24 cellular contexts compared by ENCODE assay signal in genomic region chr12:106081606-106082005, GRCh38. TPM values are rescaled to one million over a fixed set of nuclear protein-coding genes. Genes with fewer than 3 reads are reported as not detected.
DNase-seq lines count a peak whose midpoint lies in the region; ATAC-seq and TF ChIP-seq lines count a peak whose summit lies in the region.
"Had no signal": no experiment of that assay in that cellular context is flagged by ENCODE, and none has a peak within 500 bp of the region (broad histone marks: within the 10 kb centered on the region; RNA-seq: fewer than 3 reads in every experiment).

No MANE protein-coding gene starts in this region.

- H3K9ac ChIP-seq in adipocyte (ENCODE audit: low read length), result peak overlapping the region; percentile 79
- peak overlapping the region in 3 of 5 donors; percentile 16 to 38 (median 29) for H3K9ac ChIP-seq in subcutaneous abdominal adipose tissue (ENCODE audit: low read length in 5 of 5)

- H3K4me1 ChIP-seq in adipocyte (ENCODE audit: control insufficient read depth, insufficient read depth, low read length) (peaks cover 71% of the 10 kb centered on the region), subcutaneous abdominal adipose tissue (ENCODE audit: control insufficient read depth in 5 of 5, insufficient read depth in 5 of 5, low read length in 5 of 5) (peaks cover 10 to 53% (median 48%) of the 10 kb centered on the region in 5 donors), sigmoid colon (peaks cover 0 to 48% (median 38%) of the 10 kb centered on the region in 4 donors)

- H3K9me3 ChIP-seq in adipocyte (ENCODE audit: control insufficient read depth, low read length) (no peaks in the 10 kb centered on the region), subcutaneous abdominal adipose tissue (ENCODE audit: control insufficient read depth in 5 of 5, low read length in 5 of 5) (no peaks in the 10 kb centered on the region), sigmoid colon (no peaks in the 10 kb centered on the region)
- H3K9me3 ChIP-seq: upper lobe of left lung had no signal

- H3K4me3 ChIP-seq in adipocyte (ENCODE audit: low read length) (no peak overlapping the region), subcutaneous abdominal adipose tissue (ENCODE audit: low read depth in 1 of 5, low read length in 5 of 5) (no peak overlapping the region), sigmoid colon (no peak overlapping the region)
- H3K4me3 ChIP-seq: PC-9, skin epidermis, upper lobe of left lung had no signal

- DNase-seq in DMS53 (lab: John Stamatoyannopoulos, UW), result peak; percentile 22
- DNase-seq in DMS53 treated with DMSO at 0.1 percent for 48 hours (lab: John Stamatoyannopoulos, UW; ENCODE audit: unreplicated experiment), result no peak
- no peak for DNase-seq in adipocyte (ENCODE audit: low read depth)
- DNase-seq in hepatic stellate cell (ENCODE audit: low spot score), result peak; percentile 62
- DNase-seq in NCI-H524 treated with DMSO at 0.1 percent for 48 hours (lab: John Stamatoyannopoulos, UW), result no peak
- no peak for DNase-seq in sigmoid colon
- DNase-seq: activated effector memory CD4-positive, alpha-beta T cell treated with anti-CD3 and anti-CD28 coated beads, Interleukin-2, amount 50 U/mL, for 16 hours; amniotic stem cell; cortex of kidney; DMS79; head of caudate nucleus; MM.1S; NCI-H2029 treated with DMSO at 0.1 percent for 48 hours; nucleus accumbens; PC-9; T-cell; upper lobe of left lung had no signal

- no peak for ATAC-seq in GM18907 (IDR thresholded peaks at IDR 0.05; ENCODE audit: unreplicated experiment)
- ATAC-seq: T-cell had no signal

- TF ChIP-seq CTCF in sigmoid colon (IDR thresholded peaks at IDR 0.05), result no peak

- no peak for TF ChIP-seq POLR2A in sigmoid colon (IDR thresholded peaks at IDR 0.05)

- H3K27ac ChIP-seq in subcutaneous abdominal adipose tissue (ENCODE audit: low read depth, low read length) (peak overlapping the region; percentile 70), sigmoid colon (no peak overlapping the region)
- H3K27ac ChIP-seq: 22Rv1, PC-9, VCaP had no signal

- intact Hi-C loops in sigmoid colon (cut with DNase I), result no loop called here

- no peak for TF ChIP-seq EP300 in sigmoid colon (IDR thresholded peaks at IDR 0.05)

- peaks cover 56% of the 10 kb centered on the region for H3K36me3 ChIP-seq in adipocyte (ENCODE audit: control insufficient read depth, insufficient read depth, low read length, severe bottlenecking)
- H3K36me3 ChIP-seq in subcutaneous abdominal adipose tissue (ENCODE audit: control insufficient read depth in 5 of 5, insufficient read depth in 5 of 5, low read length in 5 of 5), result peaks cover 4 to 54% (median 36%) of the 10 kb centered on the region in 5 donors
- no peaks in the 10 kb centered on the region for H3K36me3 ChIP-seq in sigmoid colon

- no peaks in the 10 kb centered on the region for H3K27me3 ChIP-seq in adipocyte (replicated peaks; ENCODE audit: control insufficient read depth, insufficient read depth, low read length)
- H3K27me3 ChIP-seq in subcutaneous abdominal adipose tissue (ENCODE audit: control insufficient read depth in 5 of 5, insufficient read depth in 4 of 5, low read length in 5 of 5), result no peaks in the 10 kb centered on the region
- no peaks in the 10 kb centered on the region for H3K27me3 ChIP-seq in sigmoid colon
- H3K27me3 ChIP-seq: upper lobe of left lung had no signal

RNA-seq across cellular contexts. Expression of gene NUAK1, which starts 57.1 kb away (rescaled TPM):
- 10 to 100 TPM in 1 of 4 donors, 1 to 10 TPM in 3; 5.8 to 12.1 (median 7.5) TPM for total RNA-seq in sigmoid colon
- 1 to 10 TPM; 1.8 to 3.7 (median 2.6) TPM for polyA plus RNA-seq in sigmoid colon
- total RNA-seq: activated CD8-positive, alpha-beta memory T cell treated with anti-CD3 and anti-CD28 coated beads for 36 hours had no signal
- polyA plus RNA-seq: CD14-positive monocyte had no signal

Comparison
In these comparisons a context has a peak if more than half of its experiments do, and no peak if none do; other contexts are left out.
1. DNase-seq: peak in DMS53 (single experiment) and hepatic stellate cell (single experiment); none in DMS53 treated with DMSO at 0.1 percent for 48 hours (single experiment), adipocyte (single experiment), NCI-H524 treated with DMSO at 0.1 percent for 48 hours (single experiment) and sigmoid colon (single experiment).